ENCODE assay signal across 19 cellular contexts in genomic region chr17:66996926-66997325, GRCh38. TPM values are rescaled to one million over a fixed set of nuclear protein-coding genes. Genes with fewer than 3 reads are reported as not detected.
DNase-seq lines count a peak whose midpoint lies in the region; FAIRE-seq and TF ChIP-seq lines count a peak whose summit lies in the region.
"Had no signal": no experiment of that assay in that cellular context is flagged by ENCODE, and none has a peak within 500 bp of the region (broad histone marks: within the 10 kb centered on the region; RNA-seq: fewer than 3 reads in every experiment).

No MANE protein-coding gene starts in this region.

- no peak for DNase-seq in HTR-8/SVneo (ENCODE audit: insufficient read length, low spot score)
- no peak for DNase-seq in endothelial cell (ENCODE audit: low spot score)
- DNase-seq in myocyte (ENCODE audit: low read depth): peak; percentile 76
- no peak for DNase-seq in urothelium cell line (ENCODE audit: low spot score)
- DNase-seq in RKO (ENCODE audit: low spot score): no peak
- DNase-seq in GM20000 (ENCODE audit: low spot score): no peak
- DNase-seq: C1 segment of cervical spinal cord; Calu3; CD4-positive, alpha-beta memory T cell; COR-L47; DND-41; H9 had no signal

- H3K27me3 Mint-ChIP-seq in endothelial cell (ENCODE audit: unreplicated experiment): peaks cover 2% of the 10 kb centered on the region

- H3K4me1 Mint-ChIP-seq in endothelial cell (ENCODE audit: unreplicated experiment): no peaks in the 10 kb centered on the region
- H3K4me1 Mint-ChIP-seq: CD4-positive, alpha-beta memory T cell; GM23338; H9 had no signal

- peak overlapping the region; percentile 1 for H3K27ac Mint-ChIP-seq in endothelial cell (ENCODE audit: unreplicated experiment)
- H3K27ac Mint-ChIP-seq: CD4-positive, alpha-beta memory T cell; GM23338; H9 had no signal

- FAIRE-seq in HTR-8/SVneo (lab: Jason Lieb, UNC) (peak; percentile 96), urothelium cell line (lab: Jason Lieb, UNC) (peak; percentile 17)
- FAIRE-seq: G401.6, GM12892 had no signal

- H3K9me3 Mint-ChIP-seq in endothelial cell (ENCODE audit: unreplicated experiment): no peaks in the 10 kb centered on the region

- no peaks in the 10 kb centered on the region for H3K36me3 Mint-ChIP-seq in endothelial cell (ENCODE audit: low read depth, unreplicated experiment)
- H3K36me3 Mint-ChIP-seq: CD4-positive, alpha-beta memory T cell had no signal

- no peak for TF ChIP-seq CTCF in endothelial cell (IDR thresholded peaks at IDR 0.05; ENCODE audit: unreplicated experiment)
- TF ChIP-seq CTCF in GM20000 (IDR thresholded peaks at IDR 0.05; ENCODE audit: extremely low read depth, missing control alignments): no peak

- H3K4me3 Mint-ChIP-seq in endothelial cell (ENCODE audit: unreplicated experiment): no peak overlapping the region
- H3K4me3 Mint-ChIP-seq: CD4-positive, alpha-beta memory T cell; GM23338; H9 had no signal

RNA-seq across cellular contexts. Expression of gene CACNG4, which starts 32.4 kb away (rescaled TPM):
- total RNA-seq in endothelial cell (ENCODE audit: unreplicated experiment) (0.33 TPM), myocyte (0.05 TPM in 1 of 2 replicates, not detected in the other)
- 0.28 TPM for polyA plus RNA-seq in myocyte (2012)
- total RNA-seq: CD4-positive, alpha-beta memory T cell had no signal
- polyA plus RNA-seq: CD4-positive, alpha-beta memory T cell had no signal

RNA-seq across cellular contexts. Expression of gene CACNG1, which starts 47.4 kb away (rescaled TPM):
- total RNA-seq in endothelial cell (ENCODE audit: unreplicated experiment) (not detected), myocyte (142 and 146 TPM in 2 replicates)
- 49.8 TPM for polyA plus RNA-seq in myocyte (2012)
- total RNA-seq: A172; A673; Calu3; CD4-positive, alpha-beta memory T cell; GM23338; H4; H9 had no signal
- polyA plus RNA-seq: BJ; CD4-positive, alpha-beta memory T cell; GM23338 had no signal

Comparison
In these comparisons a context has a peak if more than half of its experiments do, and no peak if none do; other contexts are left out.
1. RNA of gene CACNG1, which starts 47.4 kb away (total RNA-seq): 142 to 146 TPM in myocyte; not detected in endothelial cell (single experiment); every median in the first group is over 100 times any median in the second.